ENCODE assay signal across 21 cellular contexts in the genomic region with DNA sequence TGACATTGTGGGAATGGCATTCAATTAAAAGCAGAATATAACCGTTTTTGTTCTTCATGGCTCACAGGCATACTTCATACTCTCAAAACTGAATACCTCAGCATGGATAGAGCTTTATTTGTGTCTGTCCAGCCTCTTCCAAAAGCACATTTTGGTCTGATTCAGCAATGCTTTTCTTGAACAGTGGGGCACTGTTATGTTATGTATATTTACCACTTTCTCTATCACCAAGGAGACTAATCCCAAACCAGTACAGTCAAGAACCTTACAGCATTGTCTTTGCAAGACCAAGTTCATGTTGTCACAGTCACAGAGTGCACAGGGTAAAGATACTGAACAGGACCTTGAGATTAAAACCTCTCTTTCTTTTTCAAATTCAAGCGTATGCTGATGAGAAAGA.
"Had no signal": no experiment of that assay in that cellular context is flagged by ENCODE, and none has a peak within 500 bp of the region (broad histone marks: within the 10 kb centered on the region; RNA-seq: fewer than 3 reads in every experiment).

No MANE protein-coding gene starts in this region.

- H3K27me3 Mint-ChIP-seq: activated CD8-positive, alpha-beta T cell treated with anti-CD3 and anti-CD28 coated beads for 36 hours; activated naive CD4-positive, alpha-beta T cell treated with anti-CD3 and anti-CD28 coated beads, Interleukin-2, amount 50 U/mL, for 24 hours; stimulated activated naive CD8-positive, alpha-beta T cell treated with anti-CD3 and anti-CD28 coated beads, Interleukin-15, amount 100 ng/mL, for 72 hours had no signal

- H3K27ac Mint-ChIP-seq: activated CD8-positive, alpha-beta T cell treated with anti-CD3 and anti-CD28 coated beads for 36 hours; activated naive CD4-positive, alpha-beta T cell treated with anti-CD3 and anti-CD28 coated beads, Interleukin-2, amount 50 U/mL, for 24 hours; natural killer cell; stimulated activated naive CD8-positive, alpha-beta T cell treated with anti-CD3 and anti-CD28 coated beads, Interleukin-15, amount 100 ng/mL, for 72 hours; WTC11 had no signal

- H3K27ac ChIP-seq: adrenal gland, gastrocnemius medialis, heart right ventricle, neutrophil, spleen, testis, upper lobe of left lung had no signal

- ATAC-seq: activated CD8-positive, alpha-beta T cell treated with anti-CD3 and anti-CD28 coated beads for 36 hours; gastrocnemius medialis; natural killer cell; stimulated activated naive CD8-positive, alpha-beta T cell treated with anti-CD3 and anti-CD28 coated beads, Interleukin-15, amount 100 ng/mL, for 72 hours; WTC11 had no signal

- H3K4me1 ChIP-seq: spleen, testis, upper lobe of left lung had no signal

- H3K36me3 Mint-ChIP-seq: WTC11 had no signal

- H3K27me3 ChIP-seq: adrenal gland, gastrocnemius medialis, heart right ventricle, neutrophil, sigmoid colon, spleen, testis, upper lobe of left lung had no signal

- DNase-seq: activated CD4-positive, alpha-beta T cell treated with anti-CD3 and anti-CD28 coated beads for 4 hours; activated CD8-positive, alpha-beta T cell treated with anti-CD3 and anti-CD28 coated beads for 36 hours; activated effector memory CD4-positive, alpha-beta T cell treated with anti-CD3 and anti-CD28 coated beads, Interleukin-2, amount 50 U/mL, for 16 hours; activated T-cell treated with anti-CD3 and anti-CD28 coated beads, Interleukin-2, amount 50 U/mL, for 48 hours; adrenal gland; central memory CD4-positive, alpha-beta T cell; cortex of kidney; effector CD4-positive, alpha-beta T cell; gastrocnemius medialis; heart right ventricle; left cardiac atrium; natural killer cell; posterior cingulate gyrus; sigmoid colon; spleen; stimulated activated naive CD8-positive, alpha-beta T cell treated with anti-CD3 and anti-CD28 coated beads, Interleukin-15, amount 100 ng/mL, for 72 hours; testis; upper lobe of left lung had no signal

- H3K4me1 Mint-ChIP-seq: activated naive CD4-positive, alpha-beta T cell treated with anti-CD3 and anti-CD28 coated beads, Interleukin-2, amount 50 U/mL, for 24 hours; natural killer cell; stimulated activated naive CD8-positive, alpha-beta T cell treated with anti-CD3 and anti-CD28 coated beads, Interleukin-15, amount 100 ng/mL, for 72 hours; WTC11 had no signal

- H3K4me3 Mint-ChIP-seq: activated CD8-positive, alpha-beta T cell treated with anti-CD3 and anti-CD28 coated beads for 36 hours; activated naive CD4-positive, alpha-beta T cell treated with anti-CD3 and anti-CD28 coated beads, Interleukin-2, amount 50 U/mL, for 24 hours; natural killer cell; stimulated activated naive CD8-positive, alpha-beta T cell treated with anti-CD3 and anti-CD28 coated beads, Interleukin-15, amount 100 ng/mL, for 72 hours; WTC11 had no signal

- H3K9me3 Mint-ChIP-seq: activated CD8-positive, alpha-beta T cell treated with anti-CD3 and anti-CD28 coated beads for 36 hours; activated naive CD4-positive, alpha-beta T cell treated with anti-CD3 and anti-CD28 coated beads, Interleukin-2, amount 50 U/mL, for 24 hours; natural killer cell; stimulated activated naive CD8-positive, alpha-beta T cell treated with anti-CD3 and anti-CD28 coated beads, Interleukin-15, amount 100 ng/mL, for 72 hours; WTC11 had no signal
